In genomic region chr9:73845539-73845938, GRCh38 we compare ENCODE assay signal across 15 cellular contexts.
A peak's percentile ranks its signal among the peaks of the same experiment; 100 is the strongest.
DNase-seq lines count a peak whose midpoint lies in the region; ATAC-seq and TF ChIP-seq lines count a peak whose summit lies in the region.
"Had no signal": no experiment of that assay in that cellular context is flagged by ENCODE, and none has a peak within 500 bp of the region (broad histone marks: within the 10 kb centered on the region; RNA-seq: fewer than 3 reads in every experiment).

No MANE protein-coding gene starts in this region.

- ATAC-seq in GM18508 (IDR thresholded peaks at IDR 0.05; ENCODE audit: insufficient read depth, unreplicated experiment) (peak; percentile 95), GM21529 (IDR thresholded peaks at IDR 0.05; ENCODE audit: unreplicated experiment) (peak; percentile 75), HG03060 (IDR thresholded peaks at IDR 0.05; ENCODE audit: low read depth, unreplicated experiment) (peak; percentile 68)

- no peak overlapping the region for H3K27ac Mint-ChIP-seq in activated CD4-positive, alpha-beta T cell treated with anti-CD3 and anti-CD28 coated beads, Interleukin-2, amount 10 ng/mL, durations not matched to agents 24 days and 14 days
- H3K27ac Mint-ChIP-seq: HFFc6 had no signal

- no peak overlapping the region for H3K4me3 ChIP-seq in lower leg skin (ENCODE audit: low read depth, poor library complexity, severe bottlenecking)
- H3K4me3 ChIP-seq: thoracic aorta had no signal

- no peak for TF ChIP-seq CTCF in lower leg skin (IDR thresholded peaks at IDR 0.05)

- H3K4me1 Mint-ChIP-seq in activated CD4-positive, alpha-beta T cell treated with anti-CD3 and anti-CD28 coated beads, Interleukin-2, amount 10 ng/mL, durations not matched to agents 24 days and 14 days = no peaks in the 10 kb centered on the region

- peak; percentile 32 for DNase-seq in MV-4-11 (lab: John Stamatoyannopoulos, UW)
- no peak for DNase-seq in T-helper 9 cell
- no peak for DNase-seq in mucosa of gallbladder (ENCODE audit: low spot score)
- no peak for DNase-seq in activated CD4-positive, alpha-beta T cell treated with anti-CD3 and anti-CD28 coated beads, Interleukin-2, amount 10 ng/mL, durations not matched to agents 24 days and 14 days
- DNase-seq in lower leg skin (ENCODE audit: low spot score in 2 of 2) = no peak
- DNase-seq: activated CD4-positive, alpha-beta T cell treated with anti-CD3 and anti-CD28 coated beads, Interleukin-2, amount 50 U/mL, for 48 hours; Calu3; HFFc6; IMR-90; NCI-H2171 treated with DMSO at 0.1 percent for 48 hours; NK-92 treated with Interleukin-12 subunit alpha and Interleukin-12 subunit beta, amount 100 ng/mL, for 24 hours had no signal

- no peak for TF ChIP-seq POLR2A in lower leg skin (IDR thresholded peaks at IDR 0.05)

- no peaks in the 10 kb centered on the region for H3K9me3 Mint-ChIP-seq in activated CD4-positive, alpha-beta T cell treated with anti-CD3 and anti-CD28 coated beads, Interleukin-2, amount 10 ng/mL, durations not matched to agents 24 days and 14 days

- 87 to 90% methylated on average over 2 of the region's 2 CpGs for WGBS in lower leg skin, 2 donors

- no peaks in the 10 kb centered on the region for H3K27me3 Mint-ChIP-seq in activated CD4-positive, alpha-beta T cell treated with anti-CD3 and anti-CD28 coated beads, Interleukin-2, amount 10 ng/mL, durations not matched to agents 24 days and 14 days

- no peaks in the 10 kb centered on the region for H3K36me3 Mint-ChIP-seq in activated CD4-positive, alpha-beta T cell treated with anti-CD3 and anti-CD28 coated beads, Interleukin-2, amount 10 ng/mL, durations not matched to agents 24 days and 14 days (ENCODE audit: low read depth)

- H3K4me3 Mint-ChIP-seq in activated CD4-positive, alpha-beta T cell treated with anti-CD3 and anti-CD28 coated beads, Interleukin-2, amount 10 ng/mL, durations not matched to agents 24 days and 14 days = no peak overlapping the region
- H3K4me3 Mint-ChIP-seq: HFFc6 had no signal

- intact Hi-C loops in activated CD4-positive, alpha-beta T cell treated with anti-CD3 and anti-CD28 coated beads, Interleukin-2, amount 10 ng/mL, durations not matched to agents 24 days and 14 days (cut with micrococcal nuclease) = no loop called here
- intact Hi-C loops in lower leg skin (cut with DNase I; ENCODE audit: low total_unique reads) = no loop called here
